ENCODE assay signal across 12 cellular contexts in the genomic region with DNA sequence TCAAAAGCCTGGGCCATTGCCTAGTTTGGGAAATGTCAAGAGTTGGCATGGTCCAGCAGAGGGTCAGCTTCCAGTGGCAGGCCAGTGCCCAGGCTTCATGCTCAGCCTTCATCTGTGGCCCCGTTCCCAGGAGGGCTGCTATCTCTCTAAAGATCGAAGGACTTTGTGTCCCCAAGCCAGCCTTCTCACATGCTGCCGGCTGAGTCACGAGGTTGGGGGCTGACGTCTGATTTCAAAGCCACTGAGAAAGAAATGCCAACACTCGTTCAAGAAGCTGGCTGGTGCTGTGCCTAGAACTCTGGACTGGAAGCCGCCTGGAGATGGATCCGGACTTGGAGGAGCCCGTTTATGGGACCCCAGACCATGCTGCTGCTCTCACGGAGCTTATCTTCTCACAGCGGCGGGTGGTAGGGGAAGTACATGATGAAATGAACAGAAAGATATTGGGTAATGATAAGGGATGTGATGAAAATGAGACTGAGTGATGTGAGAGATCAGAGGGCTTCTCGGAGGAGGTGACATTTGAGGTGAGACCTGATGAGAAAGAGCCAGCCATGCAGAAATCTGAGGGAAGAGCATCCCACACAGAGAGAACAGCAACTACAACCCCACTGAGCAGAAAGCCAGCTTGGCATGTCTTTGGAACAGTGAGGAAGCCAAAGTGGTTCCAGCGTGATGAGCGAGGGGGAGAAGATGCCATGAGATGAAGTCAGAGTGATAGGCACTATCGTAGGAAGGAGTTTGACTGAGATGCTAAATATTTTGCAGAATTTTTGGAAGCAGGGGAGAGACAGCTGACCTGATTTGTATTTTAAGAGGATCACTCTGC. TPM values are rescaled to one million over a fixed set of nuclear protein-coding genes. Genes with fewer than 3 reads are reported as not detected.
DNase-seq lines count a peak whose midpoint lies in the region; TF ChIP-seq lines count a peak whose summit lies in the region.
"Had no signal": no experiment of that assay in that cellular context is flagged by ENCODE, and none has a peak within 500 bp of the region (broad histone marks: within the 10 kb centered on the region; RNA-seq: fewer than 3 reads in every experiment).

No MANE protein-coding gene starts in this region.

- DNase-seq in activated CD8-positive, alpha-beta memory T cell treated with anti-CD3 and anti-CD28 coated beads, Interleukin-2, amount 50 U/mL, for 48 hours, result peak; percentile 40
- DNase-seq in activated CD8-positive, alpha-beta memory T cell treated with anti-CD3 and anti-CD28 coated beads for 24 hours, result no peak
- DNase-seq in head of caudate nucleus, result peak; percentile 72 to 96 (median 86)
- peak; percentile 55 to 57 for DNase-seq in uterus
- no peak for DNase-seq in DMS 273 (lab: John Stamatoyannopoulos, UW; ENCODE audit: unreplicated experiment)
- no peak for DNase-seq in NCI-H524 (lab: John Stamatoyannopoulos, UW)
- no peak for DNase-seq in NCI-H226
- DNase-seq: 8988T, activated gamma-delta T cell, NCI-H2107 had no signal

- H3K4me1 ChIP-seq in neutrophil (ENCODE audit: control insufficient read depth in 1 of 2, insufficient read depth in 1 of 2, low read depth in 1 of 2, low read length in 1 of 2) (peaks cover 24 to 31% of the 10 kb centered on the region in 2 experiments), uterus (no peaks in the 10 kb centered on the region)

- intact Hi-C loops in head of caudate nucleus (cut with DNase I), result loop anchor here (2.0 to 10.0 kb wide), 3 partner anchors 47 to 213 kb away; a partner anchor contains a TSS
- intact Hi-C loops in uterus (cut with DNase I; ENCODE audit: low total_unique reads), result no loop called here

- no peak for TF ChIP-seq POLR2A in uterus (IDR thresholded peaks at IDR 0.05)

- H3K27me3 ChIP-seq in neutrophil, result no peaks in the 10 kb centered on the region
- H3K27me3 ChIP-seq in uterus, result no peaks in the 10 kb centered on the region

- no peaks in the 10 kb centered on the region for H3K9me3 ChIP-seq in neutrophil
- H3K9me3 ChIP-seq in uterus, result no peaks in the 10 kb centered on the region

- H3K27ac ChIP-seq in neutrophil (peak overlapping the region; percentile 60), uterus (peak overlapping the region; percentile 10 to 31)
- H3K27ac ChIP-seq: epithelial cell of prostate had no signal

- H3K36me3 ChIP-seq in neutrophil (no peaks in the 10 kb centered on the region), uterus (no peaks in the 10 kb centered on the region)

- H3K4me3 ChIP-seq in neutrophil (ENCODE audit: low read depth in 1 of 2, low read length in 1 of 2) (peak overlapping the region; percentile 24 to 28), uterus (no peak overlapping the region)

- no peak for TF ChIP-seq CTCF in neutrophil (IDR thresholded peaks at IDR 0.05)
- TF ChIP-seq CTCF in uterus (IDR thresholded peaks at IDR 0.05), result no peak

RNA-seq across cellular contexts. Expression of a gene that starts 54.9 kb away (rescaled TPM):
- total RNA-seq in uterus, result 10 to 100 TPM; 48.2 to 64.8 (median 57.2) TPM

Comparison
In these comparisons a context has a peak if more than half of its experiments do, and no peak if none do; other contexts are left out.
1. DNase-seq: peak in activated CD8-positive, alpha-beta memory T cell treated with anti-CD3 and anti-CD28 coated beads, Interleukin-2, amount 50 U/mL, for 48 hours (single experiment), head of caudate nucleus (42 of 42) and uterus (2 of 2); none in activated CD8-positive, alpha-beta memory T cell treated with anti-CD3 and anti-CD28 coated beads for 24 hours (single experiment), DMS 273 (single experiment), NCI-H524 (0 of 2) and NCI-H226 (single experiment).
2. H3K4me3 ChIP-seq: peak in neutrophil (2 of 2); none in uterus (0 of 2).